In genomic region chr1:59526240-59526639, GRCh38 we compare ENCODE assay signal across 19 cellular contexts.
"Had no signal": no experiment of that assay in that cellular context is flagged by ENCODE, and none has a peak within 500 bp of the region (broad histone marks: within the 10 kb centered on the region; RNA-seq: fewer than 3 reads in every experiment).

No MANE protein-coding gene starts in this region.

- H3K27me3 ChIP-seq: dorsolateral prefrontal cortex, thyroid gland had no signal

- H3K9me3 ChIP-seq: thyroid gland had no signal

- H3K4me3 ChIP-seq: dorsolateral prefrontal cortex, thyroid gland had no signal

- ATAC-seq: activated CD8-positive, alpha-beta memory T cell treated with anti-CD3 and anti-CD28 coated beads, Interleukin-2, amount 10 ng/mL, durations not matched to agents 7 days and 5 days; activated T-helper 17 cell treated with anti-CD3 and anti-CD28 coated beads, Interleukin-2, amount 50 U/mL, for 72 hours; left lobe of liver; stimulated activated naive B cell treated with anti-CD40 and anti-IgM and Interleukin-4, amounts not matched to agents 10 μg/mL and 1 μg/mL and 100 μg/mL, for 72 hours had no signal

- DNase-seq: activated CD4-positive, alpha-beta memory T cell treated with anti-CD3 and anti-CD28 coated beads, Interleukin-2, amount 10 ng/mL, durations not matched to agents 7 days and 5 days; activated CD4-positive, alpha-beta T cell treated with anti-CD3 and anti-CD28 coated beads for 48 hours; activated CD4-positive, CD25-positive, alpha-beta regulatory T cell; activated CD8-positive, alpha-beta memory T cell treated with anti-CD3 and anti-CD28 coated beads, Interleukin-2, amount 10 ng/mL, durations not matched to agents 7 days and 5 days; activated naive CD4-positive, alpha-beta T cell; activated naive CD8-positive, alpha-beta T cell treated with anti-CD3 and anti-CD28 coated beads for 36 hours; amygdala; caudate nucleus; dorsolateral prefrontal cortex; endodermal cell; head of caudate nucleus; kidney; posterior cingulate gyrus; retina; stimulated activated naive B cell treated with anti-CD40 and anti-IgM and Interleukin-4, amounts not matched to agents 10 μg/mL and 1 μg/mL and 100 μg/mL, for 72 hours; thyroid gland had no signal

- H3K36me3 ChIP-seq: thyroid gland had no signal

- FAIRE-seq: frontal cortex, kidney had no signal

- H3K27ac ChIP-seq: dorsolateral prefrontal cortex, thyroid gland had no signal
